ENCODE assay signal across 2 cellular contexts in genomic region chr2:186575302-186575701, GRCh38.
TF ChIP-seq lines count a peak whose summit lies in the region.

No MANE protein-coding gene starts in this region.

TF ChIP-seq in K562, 482 proteins besides CTCF, POLR2A, EP300 and RAD21 (continued from another document and continues in another):
- TF ChIP-seq ARID4B (CRISPR knock-in tag; IDR thresholded peaks at IDR 0.05) (no peak), THAP12 (CRISPR knock-in tag; IDR thresholded peaks at IDR 0.05) (no peak), SRSF1 (IDR thresholded peaks at IDR 0.05; ENCODE audit: low read depth, low read length) (no peak), ID3 (CRISPR knock-in tag; IDR thresholded peaks at IDR 0.05) (no peak), ID3 (tag; IDR thresholded peaks at IDR 0.05) (no peak), NONO (IDR thresholded peaks at IDR 0.05; ENCODE audit: low read depth in 2 of 2, low read length in 1 of 2) (no peak), RB1 (IDR thresholded peaks at IDR 0.05; ENCODE audit: low read depth) (no peak), ZNF274 (IDR thresholded peaks at IDR 0.05; ENCODE audit: borderline replicate concordance, low read depth, low read length) (no peak), TSC22D4 (tag; IDR thresholded peaks at IDR 0.05) (no peak), RCOR1 (IDR thresholded peaks at IDR 0.05; ENCODE audit: borderline replicate concordance in 1 of 2, low read depth in 2 of 2, low read length in 2 of 2) (peak in 1 of 2 experiments; percentile 52; a peak in 1 of 4 replicates), MAFG (tag; conservative IDR thresholded peaks at IDR 0.05) (peak; percentile 96), SMARCB1 (IDR thresholded peaks at IDR 0.05; ENCODE audit: insufficient read length, low read depth) (no peak), HNRNPUL1 (IDR thresholded peaks at IDR 0.05; ENCODE audit: low read length) (no peak), ZNF740 (CRISPR knock-in tag; IDR thresholded peaks at IDR 0.05) (no peak), ZNF740 (tag; IDR thresholded peaks at IDR 0.05) (no peak), THRB (CRISPR knock-in tag; conservative IDR thresholded peaks at IDR 0.05) (no peak), ZKSCAN3 (CRISPR knock-in tag; IDR thresholded peaks at IDR 0.05) (no peak), ZNF449 (CRISPR knock-in tag; IDR thresholded peaks at IDR 0.05) (no peak)

TF ChIP-seq in HepG2, 621 proteins besides CTCF, POLR2A, EP300 and RAD21 (continued from another document and continues in another):
- TF ChIP-seq PREB (CRISPR knock-in tag; IDR thresholded peaks at IDR 0.05) (no peak), ARID5B (CRISPR knock-in tag; IDR thresholded peaks at IDR 0.05) (peak; percentile 50; the same call in 1 of the 2 replicates), RFX1 (IDR thresholded peaks at IDR 0.05) (no peak), ZEB1 (IDR thresholded peaks at IDR 0.05; ENCODE audit: insufficient replicate concordance, low read depth) (no peak), NR2F1 (CRISPR knock-in tag; IDR thresholded peaks at IDR 0.05) (peak in 1 of 2 experiments; percentile 43; a peak in 1 of 4 replicates), SCMH1 (CRISPR knock-in tag; IDR thresholded peaks at IDR 0.05; ENCODE audit: borderline replicate concordance) (no peak), KDM6A (CRISPR knock-in tag; IDR thresholded peaks at IDR 0.05; ENCODE audit: low read depth) (no peak), THAP11 (CRISPR knock-in tag; IDR thresholded peaks at IDR 0.05) (no peak), ZNF691 (CRISPR knock-in tag; IDR thresholded peaks at IDR 0.05; ENCODE audit: borderline replicate concordance, low read depth) (no peak), FOSL2 (CRISPR knock-in tag; IDR thresholded peaks at IDR 0.05) (peak; percentile 96), HBP1 (CRISPR knock-in tag; IDR thresholded peaks at IDR 0.05; ENCODE audit: low read depth) (no peak), ZNF784 (CRISPR knock-in tag; IDR thresholded peaks at IDR 0.05; ENCODE audit: borderline replicate concordance) (no peak), ZBTB49 (CRISPR knock-in tag; IDR thresholded peaks at IDR 0.05; ENCODE audit: borderline replicate concordance) (no peak), CEBPG (CRISPR knock-in tag; IDR thresholded peaks at IDR 0.05) (no peak), ATF3 (CRISPR knock-in tag; IDR thresholded peaks at IDR 0.05) (peak; percentile 58), HMG20A (CRISPR knock-in tag; IDR thresholded peaks at IDR 0.05; ENCODE audit: borderline replicate concordance) (peak; percentile 41; the same call in 1 of the 2 replicates), DNMT3B (CRISPR knock-in tag; conservative IDR thresholded peaks at IDR 0.05) (no peak), NCOA1 (CRISPR knock-in tag; IDR thresholded peaks at IDR 0.05) (no peak), ZFP82 (CRISPR knock-in tag; IDR thresholded peaks at IDR 0.05; ENCODE audit: borderline replicate concordance) (no peak; the same call in 1 of the 2 replicates), MXD4 (CRISPR knock-in tag; IDR thresholded peaks at IDR 0.05) (no peak), BRCA1 (CRISPR knock-in tag; IDR thresholded peaks at IDR 0.05) (no peak), PCBP1 (IDR thresholded peaks at IDR 0.05; ENCODE audit: borderline replicate concordance, low read depth, low read length) (no peak), FOXP1 (IDR thresholded peaks at IDR 0.05) (no peak), FOXP1 (CRISPR knock-in tag; IDR thresholded peaks at IDR 0.05) (no peak), ZHX1 (CRISPR knock-in tag; IDR thresholded peaks at IDR 0.05; ENCODE audit: low read depth) (no peak), ZBTB46 (CRISPR knock-in tag; IDR thresholded peaks at IDR 0.05; ENCODE audit: borderline replicate concordance) (no peak), BORCS8-MEF2B (CRISPR knock-in tag; IDR thresholded peaks at IDR 0.05) (no peak), ZBTB34 (CRISPR knock-in tag; IDR thresholded peaks at IDR 0.05) (no peak), ZIK1 (CRISPR knock-in tag; IDR thresholded peaks at IDR 0.05; ENCODE audit: borderline replicate concordance, low read depth) (no peak), GATAD2A (CRISPR knock-in tag; IDR thresholded peaks at IDR 0.05) (peak; percentile 39), BCL6 (CRISPR knock-in tag; IDR thresholded peaks at IDR 0.05) (peak; percentile 80), SMAD3 (CRISPR knock-in tag; IDR thresholded peaks at IDR 0.05) (no peak), PATZ1 (CRISPR knock-in tag; IDR thresholded peaks at IDR 0.05) (no peak)
